In genomic region chr20:34443546-34443945, GRCh38 we compare ENCODE assay signal across 19 cellular contexts.
DNase-seq lines count a peak whose midpoint lies in the region; ATAC-seq, FAIRE-seq and TF ChIP-seq lines count a peak whose summit lies in the region.
"Had no signal": no experiment of that assay in that cellular context is flagged by ENCODE, and none has a peak within 500 bp of the region (broad histone marks: within the 10 kb centered on the region; RNA-seq: fewer than 3 reads in every experiment).

No MANE protein-coding gene starts in this region.

- no peak for ATAC-seq in stimulated activated naive B cell treated with anti-CD40 and anti-IgM and Interleukin-4, amounts not matched to agents 10 μg/mL and 1 μg/mL and 100 μg/mL, for 72 hours (replicated peaks)
- ATAC-seq in HG03097 (IDR thresholded peaks at IDR 0.05; ENCODE audit: low FRiP score, unreplicated experiment): no peak
- ATAC-seq: CD8-positive, alpha-beta T cell; GM12878 had no signal

- H3K4me2 ChIP-seq in PC-9: no peak overlapping the region
- H3K4me2 ChIP-seq: BLaER1 treated with 17β-estradiol and CSF1 and Interleukin-3, amounts not matched to agents 10 nM and 100 nM had no signal

- H3K27ac Mint-ChIP-seq in immature natural killer cell: peak overlapping the region in 5 of 6 donors; percentile 25 to 66 (median 53)
- peak overlapping the region; percentile 69 for H3K27ac Mint-ChIP-seq in stimulated activated naive B cell treated with anti-CD40 and anti-IgM and Interleukin-4, amounts not matched to agents 10 μg/mL and 1 μg/mL and 100 μg/mL, for 72 hours
- H3K27ac Mint-ChIP-seq: B cell had no signal

- H3K27ac ChIP-seq in HEK293 (ENCODE audit: extremely low read depth, low read depth, low read length) (no peak overlapping the region), PC-9 (0 out of 2 replicates have a peak overlapping the region, but pooled peaks have one; percentile 21)
- H3K27ac ChIP-seq: BLaER1 treated with 17β-estradiol and CSF1 and Interleukin-3, amounts not matched to agents 10 nM and 100 nM had no signal

- CTCF ChIA-PET in HEK293 (lab: Yijun Ruan, JAX): no interaction called here
- CTCF ChIA-PET in PC-9 (lab: Charles Lee): no interaction called here

- DNase-seq in PC-9 (no peak), immature natural killer cell (no peak), H54 (ENCODE audit: insufficient read length, low spot score) (no peak)
- DNase-seq in stimulated activated naive B cell treated with anti-CD40 and anti-IgM and Interleukin-4, amounts not matched to agents 10 μg/mL and 1 μg/mL and 100 μg/mL, for 72 hours: no peak
- DNase-seq: CD8-positive, alpha-beta T cell; COR-L47; DMS 273 treated with DMSO at 0.1 percent for 48 hours; DMS53; DND-41; EL had no signal

- BruUV-seq in PC-9 (replicated peaks; lab: Mats Ljungman, UMichigan): no TSS peak

- H3K4me1 ChIP-seq in HEK293 (ENCODE audit: control insufficient read depth, insufficient read depth, low read length) (no peaks in the 10 kb centered on the region), PC-9 (replicated peaks; ENCODE audit: insufficient read depth) (no peaks in the 10 kb centered on the region)
- H3K4me1 ChIP-seq: HAP-1 had no signal

- H2AFZ ChIP-seq in PC-9: no peak overlapping the region

- intact Hi-C loops in PC-9 (cut with micrococcal nuclease; ENCODE audit: unreplicated experiment): no loop called here

- H3K9me3 ChIP-seq in HEK293 (ENCODE audit: control insufficient read depth, insufficient read depth, low read depth, low read length) (no peaks in the 10 kb centered on the region), PC-9 (ENCODE audit: insufficient read depth, low read depth) (no peaks in the 10 kb centered on the region)
- H3K9me3 ChIP-seq: BLaER1 treated with 17β-estradiol and CSF1 and Interleukin-3, amounts not matched to agents 10 nM and 100 nM; HAP-1 had no signal

- H3K4me3 ChIP-seq in HEK293 (ENCODE audit: low read depth, low read length): no peak overlapping the region
- no peak overlapping the region for H3K4me3 ChIP-seq in PC-9
- H3K4me3 ChIP-seq: BLaER1 treated with 17β-estradiol and CSF1 and Interleukin-3, amounts not matched to agents 10 nM and 100 nM; GM12878; HAP-1 had no signal

- H4K20me1 ChIP-seq in PC-9 (ENCODE audit: insufficient read depth): peaks cover 18% of the 10 kb centered on the region; the same call in 1 of the 2 replicates

- peaks cover 83% of the 10 kb centered on the region for H3F3A ChIP-seq in PC-9 (ENCODE audit: insufficient read depth, low read depth)

- POLR2A ChIA-PET in HEK293 (lab: Yijun Ruan, JAX): no interaction called here
- POLR2A ChIA-PET in PC-9 (lab: Charles Lee; ENCODE audit: unreplicated experiment): no interaction called here

- H3K36me3 Mint-ChIP-seq in immature natural killer cell: peaks cover 23 to 61% (median 29%) of the 10 kb centered on the region in 3 donors
- peaks cover 39 to 53% of the 10 kb centered on the region in 2 donors for H3K36me3 Mint-ChIP-seq in stimulated activated naive B cell treated with anti-CD40 and anti-IgM and Interleukin-4, amounts not matched to agents 10 μg/mL and 1 μg/mL and 100 μg/mL, for 72 hours

- no peak overlapping the region for H3K4me3 Mint-ChIP-seq in immature natural killer cell
- no peak overlapping the region for H3K4me3 Mint-ChIP-seq in stimulated activated naive B cell treated with anti-CD40 and anti-IgM and Interleukin-4, amounts not matched to agents 10 μg/mL and 1 μg/mL and 100 μg/mL, for 72 hours
- H3K4me3 Mint-ChIP-seq: B cell; CD8-positive, alpha-beta T cell had no signal

- no peaks in the 10 kb centered on the region for H3K9me3 Mint-ChIP-seq in immature natural killer cell
- no peaks in the 10 kb centered on the region for H3K9me3 Mint-ChIP-seq in stimulated activated naive B cell treated with anti-CD40 and anti-IgM and Interleukin-4, amounts not matched to agents 10 μg/mL and 1 μg/mL and 100 μg/mL, for 72 hours
- H3K9me3 Mint-ChIP-seq: CD8-positive, alpha-beta T cell had no signal

- H3K79me2 ChIP-seq in PC-9 (ENCODE audit: low read depth): peaks cover 4% of the 10 kb centered on the region; the same call in 1 of the 2 replicates

- TF ChIP-seq CTCF in HEK293 (tag by site-specific recombination; IDR thresholded peaks at IDR 0.05) (no peak), PC-9 (conservative IDR thresholded peaks at IDR 0.05) (no peak)

- H3K9me2 ChIP-seq in PC-9 (ENCODE audit: insufficient read depth): no peaks in the 10 kb centered on the region

- H3K27me3 Mint-ChIP-seq in immature natural killer cell (ENCODE audit: low read depth in 3 of 3): peaks cover 0 to 7% (median 2%) of the 10 kb centered on the region in 3 donors
- no peaks in the 10 kb centered on the region for H3K27me3 Mint-ChIP-seq in stimulated activated naive B cell treated with anti-CD40 and anti-IgM and Interleukin-4, amounts not matched to agents 10 μg/mL and 1 μg/mL and 100 μg/mL, for 72 hours
- H3K27me3 Mint-ChIP-seq: B cell had no signal

- H3K27me3 ChIP-seq in PC-9 (ENCODE audit: insufficient read depth, low read depth): no peaks in the 10 kb centered on the region
- H3K27me3 ChIP-seq: BLaER1 treated with 17β-estradiol and CSF1 and Interleukin-3, amounts not matched to agents 10 nM and 100 nM had no signal

- no peak for FAIRE-seq in H54 (lab: Jason Lieb, UNC)
- FAIRE-seq: GM12878, GM19239, H1, HTR-8/SVneo had no signal

- H3K4me1 Mint-ChIP-seq in immature natural killer cell: peaks cover 10 to 36% of the 10 kb centered on the region in 2 donors
- H3K4me1 Mint-ChIP-seq in stimulated activated naive B cell treated with anti-CD40 and anti-IgM and Interleukin-4, amounts not matched to agents 10 μg/mL and 1 μg/mL and 100 μg/mL, for 72 hours: peaks cover 10 to 38% of the 10 kb centered on the region in 2 donors

- TF ChIP-seq POLR2A in H54 (IDR thresholded peaks at IDR 0.05; ENCODE audit: low read depth, low read length): no peak

- peaks cover 53 to 83% of the 10 kb centered on the region in 2 experiments for H3K36me3 ChIP-seq in HEK293 (ENCODE audit: control insufficient read depth in 2 of 2, insufficient read depth in 1 of 2, low read length in 2 of 2)
- peaks cover 68% of the 10 kb centered on the region for H3K36me3 ChIP-seq in PC-9 (ENCODE audit: low read depth)

TF ChIP-seq in HEK293, 187 proteins besides CTCF, POLR2A, EP300 and RAD21:
- no peak for TF ChIP-seq ZNF280C (tag by site-specific recombination; IDR thresholded peaks at IDR 0.05)
- peak; percentile 54; the same call in 1 of the 2 replicates for TF ChIP-seq ZNF121 (tag by site-specific recombination; IDR thresholded peaks at IDR 0.05)
